Comparison of ENCODE assay signal across 1 cellular context in the genomic region with DNA sequence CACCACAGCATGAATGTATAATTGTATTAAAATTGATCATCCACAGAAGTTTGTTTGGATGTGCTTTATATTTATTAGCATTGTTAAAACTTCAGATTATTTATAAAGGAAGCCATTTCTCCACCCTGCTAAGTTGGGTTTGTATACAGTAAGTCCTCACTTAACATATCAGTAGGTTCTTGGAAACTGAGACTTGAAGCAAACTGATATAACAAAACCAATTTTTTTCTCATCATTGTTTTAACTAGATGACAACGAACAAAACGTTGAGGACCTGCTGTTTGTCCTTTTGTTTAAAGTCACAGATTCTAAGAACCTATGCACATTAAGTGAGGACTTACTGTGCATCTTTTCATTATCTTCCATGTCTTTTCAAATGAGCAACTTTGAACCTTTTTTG.
TF ChIP-seq lines count a peak whose summit lies in the region.

No MANE protein-coding gene starts in this region.

TF ChIP-seq in SK-N-SH treated with all-trans-retinoic acid at 6 μM for 48 hours, 23 proteins besides CTCF, POLR2A, EP300 and RAD21 (continued from another document):
- TF ChIP-seq, protein P1, sequence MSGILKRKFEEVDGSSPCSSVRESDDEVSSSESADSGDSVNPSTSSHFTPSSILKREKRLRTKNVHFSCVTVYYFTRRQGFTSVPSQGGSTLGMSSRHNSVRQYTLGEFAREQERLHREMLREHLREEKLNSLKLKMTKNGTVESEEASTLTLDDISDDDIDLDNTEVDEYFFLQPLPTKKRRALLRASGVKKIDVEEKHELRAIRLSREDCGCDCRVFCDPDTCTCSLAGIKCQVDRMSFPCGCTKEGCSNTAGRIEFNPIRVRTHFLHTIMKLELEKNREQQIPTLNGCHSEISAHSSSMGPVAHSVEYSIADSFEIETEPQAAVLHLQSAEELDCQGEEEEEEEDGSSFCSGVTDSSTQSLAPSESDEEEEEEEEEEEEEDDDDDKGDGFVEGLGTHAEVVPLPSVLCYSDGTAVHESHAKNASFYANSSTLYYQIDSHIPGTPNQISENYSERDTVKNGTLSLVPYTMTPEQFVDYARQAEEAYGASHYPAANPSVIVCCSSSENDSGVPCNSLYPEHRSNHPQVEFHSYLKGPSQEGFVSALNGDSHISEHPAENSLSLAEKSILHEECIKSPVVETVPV (CRISPR knock-in tag; IDR thresholded peaks at IDR 0.05) = no peak
- no peak for TF ChIP-seq ZFP3 (CRISPR knock-in tag; IDR thresholded peaks at IDR 0.05)
- TF ChIP-seq, protein P2, sequence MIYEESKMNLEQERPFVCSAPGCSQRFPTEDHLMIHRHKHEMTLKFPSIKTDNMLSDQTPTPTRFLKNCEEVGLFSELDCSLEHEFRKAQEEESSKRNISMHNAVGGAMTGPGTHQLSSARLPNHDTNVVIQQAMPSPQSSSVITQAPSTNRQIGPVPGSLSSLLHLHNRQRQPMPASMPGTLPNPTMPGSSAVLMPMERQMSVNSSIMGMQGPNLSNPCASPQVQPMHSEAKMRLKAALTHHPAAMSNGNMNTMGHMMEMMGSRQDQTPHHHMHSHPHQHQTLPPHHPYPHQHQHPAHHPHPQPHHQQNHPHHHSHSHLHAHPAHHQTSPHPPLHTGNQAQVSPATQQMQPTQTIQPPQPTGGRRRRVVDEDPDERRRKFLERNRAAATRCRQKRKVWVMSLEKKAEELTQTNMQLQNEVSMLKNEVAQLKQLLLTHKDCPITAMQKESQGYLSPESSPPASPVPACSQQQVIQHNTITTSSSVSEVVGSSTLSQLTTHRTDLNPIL (CRISPR knock-in tag; IDR thresholded peaks at IDR 0.05; ENCODE audit: low read depth) = no peak
- TF ChIP-seq ZFP30 (CRISPR knock-in tag; IDR thresholded peaks at IDR 0.05) = no peak
